9 cellular contexts compared by ENCODE assay signal in genomic region chr3:9088431-9089353, GRCh38.
A peak's percentile ranks its signal among the peaks of the same experiment; 100 is the strongest.
DNase-seq lines count a peak whose midpoint lies in the region; ATAC-seq, FAIRE-seq and TF ChIP-seq lines count a peak whose summit lies in the region.
"Had no signal": no experiment of that assay in that cellular context is flagged by ENCODE, and none has a peak within 500 bp of the region (broad histone marks: within the 10 kb centered on the region; RNA-seq: fewer than 3 reads in every experiment).

No MANE protein-coding gene starts in this region.

- H3K27me3 ChIP-seq in PC-3 (ENCODE audit: low read length) (no peaks in the 10 kb centered on the region), fibroblast of lung (ENCODE audit: control insufficient read depth, insufficient read depth, low read length) (no peaks in the 10 kb centered on the region), pancreas (no peaks in the 10 kb centered on the region)

- POLR2A ChIA-PET in PC-3 (lab: Charles Lee; ENCODE audit: unreplicated experiment) = no interaction called here

- intact Hi-C loops in PC-3 (cut with micrococcal nuclease) (loop anchor here (5.0 kb wide), 1 partner anchor 214 kb away; no protein-coding TSS in a partner anchor), pancreas (cut with DNase I) (no loop called here)

- H3F3A ChIP-seq in PC-3 (ENCODE audit: low read length, unreplicated experiment) = no peaks in the 10 kb centered on the region

- H3K79me2 ChIP-seq in PC-3 (ENCODE audit: low read length) = no peaks in the 10 kb centered on the region
- H3K79me2 ChIP-seq in fibroblast of lung (ENCODE audit: control insufficient read depth, insufficient read depth, low read length) = no peaks in the 10 kb centered on the region
- H3K79me2 ChIP-seq: parathyroid adenoma had no signal

- CTCF ChIA-PET in PC-3 (lab: Charles Lee) = interaction anchor here (0.6 kb wide), 1 partner anchor 189 kb away, joined by 4 read pairs; no protein-coding TSS in a partner anchor

- H4K20me1 ChIP-seq in PC-3 (ENCODE audit: low read length) (no peaks in the 10 kb centered on the region), fibroblast of lung (ENCODE audit: control insufficient read depth, extremely low read depth, insufficient read depth, low read length) (no peaks in the 10 kb centered on the region)

- no peak for TF ChIP-seq CTCF in PC-3 (conservative IDR thresholded peaks at IDR 0.05; ENCODE audit: low read depth, low read length)
- no peak for TF ChIP-seq CTCF in fibroblast of lung (conservative IDR thresholded peaks at IDR 0.05 in 1 of 2, IDR thresholded peaks at IDR 0.05 in 1 of 2; ENCODE audit: low read depth in 1 of 2, low read length in 2 of 2)
- TF ChIP-seq CTCF in pancreas (IDR thresholded peaks at IDR 0.05) = no peak

- H3K4me2 ChIP-seq in PC-3 (ENCODE audit: low read length) = peak overlapping the region; percentile 21; the same call in 1 of the 2 replicates
- no peak overlapping the region for H3K4me2 ChIP-seq in fibroblast of lung (ENCODE audit: extremely low read depth, insufficient read depth, low read length)

- H3K4me3 ChIP-seq in PC-3 (ENCODE audit: low read length) (no peak overlapping the region), fibroblast of lung (replicated peaks in 1 of 4; ENCODE audit: control extremely low read depth in 1 of 4, insufficient read depth in 1 of 4, low read depth in 3 of 4, low read length in 4 of 4) (no peak overlapping the region), pancreas (peak overlapping the region in 1 of 4 donors; percentile 11)

- no peak for FAIRE-seq in pancreas (lab: Jason Lieb, UNC)

- H3K9me3 ChIP-seq in PC-3 (ENCODE audit: low read length) (no peaks in the 10 kb centered on the region), fibroblast of lung (ENCODE audit: control insufficient read depth, insufficient read depth, low read depth, low read length) (no peaks in the 10 kb centered on the region), pancreas (no peaks in the 10 kb centered on the region)

- WGBS in pancreas, 2 donors = 25 to 28% methylated on average over 11 of the region's 12 CpGs

- H3K27ac ChIP-seq in PC-3 (ENCODE audit: low read length) (no peak overlapping the region), fibroblast of lung (ENCODE audit: insufficient read depth, low read length) (no peak overlapping the region), pancreas (peak overlapping the region in 2 of 4 donors; percentile 63 to 82)
- H3K27ac ChIP-seq: parathyroid adenoma had no signal

- H3K4me1 ChIP-seq in PC-3 (ENCODE audit: insufficient read depth, low read length) = peaks cover 4% of the 10 kb centered on the region
- H3K4me1 ChIP-seq in fibroblast of lung (ENCODE audit: control insufficient read depth, extremely low read depth, insufficient read depth, low read length) = no peaks in the 10 kb centered on the region
- H3K4me1 ChIP-seq in pancreas = peaks cover 0 to 17% (median 8%) of the 10 kb centered on the region in 3 donors
- H3K4me1 ChIP-seq: parathyroid adenoma had no signal

- no peak overlapping the region for H3K9ac ChIP-seq in PC-3 (ENCODE audit: low read length)
- no peak overlapping the region for H3K9ac ChIP-seq in fibroblast of lung (ENCODE audit: insufficient read depth, low read length)
- H3K9ac ChIP-seq: parathyroid adenoma had no signal

- H2AFZ ChIP-seq in PC-3 (ENCODE audit: low read length) = no peak overlapping the region
- H2AFZ ChIP-seq in fibroblast of lung (ENCODE audit: low read length) = no peak overlapping the region
- H2AFZ ChIP-seq: parathyroid adenoma had no signal

- no peaks in the 10 kb centered on the region for H3K9me2 ChIP-seq in PC-3 (replicated peaks; ENCODE audit: low read length)

- ATAC-seq in PC-3 (peak; percentile 95), pancreas (peak; percentile 89 to 95 (median 94)), HG02571 (IDR thresholded peaks at IDR 0.05; ENCODE audit: unreplicated experiment) (no peak)

- peak; percentile 66 for DNase-seq in DMS53 (lab: John Stamatoyannopoulos, UW)
- peak; percentile 71 for DNase-seq in PC-3
- DNase-seq in fibroblast of lung (ENCODE audit: low read depth in 2 of 2) = peak; percentile 19 to 52
- DNase-seq in pancreas = peak in 4 of 6 donors; percentile 38 to 74 (median 61)
- no peak for DNase-seq in NCI-H146 (lab: John Stamatoyannopoulos, UW)
- no peak for DNase-seq in COLO829 (ENCODE audit: low spot score)
- no peak for DNase-seq in stimulated activated CD4-positive, alpha-beta T cell treated with anti-CD3 and anti-CD28 coated beads, Interleukin-4, amount 100 ng/mL, for 1 hour

- no TSS peak for BruUV-seq in PC-3 (replicated peaks; lab: Mats Ljungman, UMichigan)

- H3K36me3 ChIP-seq in PC-3 (ENCODE audit: low read depth, low read length) (no peaks in the 10 kb centered on the region), fibroblast of lung (ENCODE audit: control insufficient read depth, insufficient read depth, low read length) (no peaks in the 10 kb centered on the region), pancreas (no peaks in the 10 kb centered on the region)

Comparison
In these comparisons a context has a peak if more than half of its experiments do, and no peak if none do; other contexts are left out.
1. DNase-seq: peak in DMS53 (single experiment), PC-3 (single experiment), fibroblast of lung (2 of 2) and pancreas (4 of 6); none in NCI-H146 (single experiment), COLO829 (single experiment) and stimulated activated CD4-positive, alpha-beta T cell treated with anti-CD3 and anti-CD28 coated beads, Interleukin-4, amount 100 ng/mL, for 1 hour (single experiment).